Comparison of ENCODE assay signal across 1 cellular context in genomic region chr3:5151586-5151985, GRCh38.
TF ChIP-seq lines count a peak whose summit lies in the region.

No MANE protein-coding gene starts in this region.

TF ChIP-seq in GM12878, 131 proteins besides CTCF, POLR2A, EP300 and RAD21:
- peak; percentile 81; the same call in 1 of the 2 replicates for TF ChIP-seq PAX5 (IDR thresholded peaks at IDR 0.05; ENCODE audit: borderline replicate concordance, low read depth, low read length)
- peak in 1 of 2 experiments; percentile 68; a peak in 2 of 3 replicates for TF ChIP-seq EGR1 (IDR thresholded peaks at IDR 0.05; ENCODE audit: borderline replicate concordance in 1 of 2, low read depth in 2 of 2, low read length in 2 of 2)
- no peak for TF ChIP-seq ZNF384 (IDR thresholded peaks at IDR 0.05; ENCODE audit: borderline replicate concordance, low read depth, low read length)
